In genomic region chr4:48779095-48779997, GRCh38 we compare ENCODE assay signal across 8 cellular contexts. TPM values are rescaled to one million over a fixed set of nuclear protein-coding genes. Genes with fewer than 3 reads are reported as not detected.
A peak's percentile ranks its signal among the peaks of the same experiment; 100 is the strongest.
DNase-seq lines count a peak whose midpoint lies in the region; ATAC-seq and TF ChIP-seq lines count a peak whose summit lies in the region.

No MANE protein-coding gene starts in this region.

- H3K27me3 ChIP-seq in endocrine pancreas (ENCODE audit: control insufficient read depth, insufficient read depth, low read length): no peaks in the 10 kb centered on the region

- H3K4me3 ChIP-seq in endocrine pancreas (ENCODE audit: control insufficient read depth, insufficient read depth, low read length) (peak overlapping the region; percentile 93), mesodermal cell (ENCODE audit: extremely low read depth, insufficient read depth, low read length, poor library complexity, severe bottlenecking) (peak overlapping the region; percentile 90)

- peak; percentile 66 for TF ChIP-seq CTCF in GM13976 (IDR thresholded peaks at IDR 0.05; ENCODE audit: borderline replicate concordance, control extremely low read depth, extremely low read depth, insufficient read depth, missing control alignments)

- WGBS in mesodermal cell (ENCODE audit: insufficient coverage in 2 of 2), 2 experiments: 0 to 1% methylated on average over 58 to 73 of the region's 108 CpGs

- H3K4me1 ChIP-seq in endocrine pancreas (ENCODE audit: control insufficient read depth, insufficient read depth, low read length) (peaks cover 24% of the 10 kb centered on the region), mesodermal cell (ENCODE audit: control insufficient read depth, insufficient read depth, low read length, poor library complexity, severe bottlenecking) (peaks cover 25% of the 10 kb centered on the region)

- H3K9ac ChIP-seq in endocrine pancreas (ENCODE audit: control insufficient read depth, insufficient read depth, low read length): peak overlapping the region; percentile 70

- peak overlapping the region; percentile 93 for H3K27ac ChIP-seq in mesodermal cell (ENCODE audit: low read depth, low read length, severe bottlenecking)

- in situ Hi-C loops in GM13976 (cut with MboI; ENCODE audit: low sequenced_read_pairs, unreplicated experiment): no loop called here

- no peaks in the 10 kb centered on the region for H3K9me3 ChIP-seq in endocrine pancreas (ENCODE audit: control insufficient read depth, low read length)
- no peaks in the 10 kb centered on the region for H3K9me3 ChIP-seq in mesodermal cell (ENCODE audit: control insufficient read depth, low read length)

- H3K36me3 ChIP-seq in endocrine pancreas (ENCODE audit: control insufficient read depth, insufficient read depth, low read length): no peaks in the 10 kb centered on the region
- H3K36me3 ChIP-seq in mesodermal cell (ENCODE audit: control insufficient read depth, insufficient read depth, low read length): peaks cover 6% of the 10 kb centered on the region

- peak; percentile 39 for ATAC-seq in HG02852 (IDR thresholded peaks at IDR 0.05; ENCODE audit: unreplicated experiment)

- peak; percentile 39 for DNase-seq in 8988T
- peak; percentile 77 for DNase-seq in GM13976 (ENCODE audit: low spot score)
- peak; percentile 38 for DNase-seq in NCI-H2171 treated with DMSO at 0.1 percent for 48 hours (lab: John Stamatoyannopoulos, UW)
- DNase-seq in activated CD8-positive, alpha-beta memory T cell treated with anti-CD3 and anti-CD28 coated beads for 48 hours (ENCODE audit: low read depth in 2 of 3, low spot score in 2 of 3): peak; percentile 22 to 51 (median 44)
- peak; percentile 19 to 46 for DNase-seq in stimulated activated CD8-positive, alpha-beta memory T cell treated with anti-CD3 and anti-CD28 coated beads, Interleukin-15, amount 100 ng/mL, for 4 hours (ENCODE audit: low read depth in 2 of 2)

RNA-seq across cellular contexts. Expression of gene FRYL, which starts 0.7 kb away (rescaled TPM):
- polyA plus RNA-seq in mesodermal cell (2013, experiment 1 of 2): 28.7 TPM
- 30.0 TPM for polyA plus RNA-seq in mesodermal cell (2013, experiment 2 of 2)

RNA-seq across cellular contexts. Expression of gene OCIAD1, which starts 51.5 kb away (rescaled TPM):
- 117 TPM for polyA plus RNA-seq in mesodermal cell (2013, experiment 1 of 2)
- polyA plus RNA-seq in mesodermal cell (2013, experiment 2 of 2): 135 TPM

Comparison
In these comparisons a context has a peak if more than half of its experiments do, and no peak if none do; other contexts are left out.
1. Peak in every context shown above with its lines: DNase-seq, ATAC-seq, H3K4me3 ChIP-seq and H3K27ac ChIP-seq.